In genomic region chr17:64985905-64986720, GRCh38 we compare ENCODE assay signal across 8 cellular contexts.
DNase-seq lines count a peak whose midpoint lies in the region; ATAC-seq and TF ChIP-seq lines count a peak whose summit lies in the region.
"Not testable (repeated sequence)": the region's sequence is repeated elsewhere in the genome, so short reads cannot be mapped to it uniquely, and the experiment has no call there.

No MANE protein-coding gene starts in this region.

- not testable (repeated sequence) for H3K9me2 ChIP-seq in DOHH2 (replicated peaks; ENCODE audit: control insufficient read depth, low read length)

- H3K4me2 ChIP-seq in DOHH2 (ENCODE audit: low read length): peak overlapping the region; percentile 93

- not testable (repeated sequence) for TF ChIP-seq CTCF in DOHH2 (IDR thresholded peaks at IDR 0.05; ENCODE audit: low read depth, low read length, poor library complexity, severe bottlenecking); dorsolateral prefrontal cortex (IDR thresholded peaks at IDR 0.05 in 54 of 56, conservative IDR thresholded peaks at IDR 0.05 in 2 of 56; ENCODE audit: low read depth in 1 of 56, partially characterized antibody in 56 of 56)

- not testable (repeated sequence) for H4K20me1 ChIP-seq in DOHH2 (ENCODE audit: control insufficient read depth, insufficient read depth, low read depth, low read length)

- not testable (repeated sequence) for H3K27me3 ChIP-seq in DOHH2 (ENCODE audit: control insufficient read depth, low read length); dorsolateral prefrontal cortex

- H3K4me3 ChIP-seq in DOHH2 (ENCODE audit: low read length) (peak overlapping the region; percentile 67), dorsolateral prefrontal cortex (peak overlapping the region in 5 of 59 donors; percentile 8 to 22 (median 12))

- H3K27me3 Mint-ChIP-seq in naive B cell: not testable (repeated sequence)

- DNase-seq in OCI-M1 (lab: John Stamatoyannopoulos, UW) (peak; percentile 98), dorsolateral prefrontal cortex (peak in 1 of 10 donors; percentile 39), naive B cell (peak; percentile 93)
- DNase-seq in activated CD8-positive, alpha-beta memory T cell treated with anti-CD3 and anti-CD28 coated beads for 48 hours (ENCODE audit: low read depth in 2 of 3, low spot score in 2 of 3): peak in 2 of 3 experiments; percentile 26 to 37
- peak; percentile 73 for DNase-seq in stimulated activated CD8-positive, alpha-beta memory T cell treated with anti-CD3 and anti-CD28 coated beads, Interleukin-4, amount 100 ng/mL, for 48 hours

- H3K27ac ChIP-seq in DOHH2 (ENCODE audit: low read depth, low read length) (peak overlapping the region; percentile 94), dorsolateral prefrontal cortex (peak overlapping the region in 57 of 59 donors; percentile 17 to 93 (median 81))

- H3K9me3 Mint-ChIP-seq in naive B cell: not testable (repeated sequence)

- peaks cover 42 to 58% (median 48%) of the 10 kb centered on the region in 3 donors for H3K4me1 Mint-ChIP-seq in naive B cell

- H3K9me3 ChIP-seq in DOHH2 (ENCODE audit: control insufficient read depth, insufficient read depth, low read length): not testable (repeated sequence)

- intact Hi-C loops in dorsolateral prefrontal cortex (cut with DNase I): not testable (repeated sequence)

- H3K36me3 Mint-ChIP-seq in naive B cell: not testable (repeated sequence)

- H3K36me3 ChIP-seq in DOHH2 (ENCODE audit: control insufficient read depth, low read length): peaks cover 16% of the 10 kb centered on the region; the same call in 1 of the 2 replicates

- peak overlapping the region; percentile 65 to 93 (median 86) for H3K4me3 Mint-ChIP-seq in naive B cell

- peaks cover 98% of the 10 kb centered on the region for H3K4me1 ChIP-seq in DOHH2 (ENCODE audit: control insufficient read depth, low read length)

- H3F3A ChIP-seq in DOHH2 (ENCODE audit: control insufficient read depth, insufficient read depth): peaks cover 52% of the 10 kb centered on the region

- H3K79me2 ChIP-seq in DOHH2 (ENCODE audit: control insufficient read depth, low read length): not testable (repeated sequence)

- peak overlapping the region; percentile 100 for H3K27ac Mint-ChIP-seq in naive B cell

- peak; percentile 84 for ATAC-seq in GM19438 (IDR thresholded peaks at IDR 0.05; ENCODE audit: low read depth, unreplicated experiment)
- ATAC-seq in HG03097 (IDR thresholded peaks at IDR 0.05; ENCODE audit: low FRiP score, unreplicated experiment): peak; percentile 82
- peak; percentile 78 to 79 for ATAC-seq in naive B cell (ENCODE audit: low read depth in 2 of 2)
